Comparison of ENCODE assay signal across 17 cellular contexts in genomic region chr12:62711626-62712305, GRCh38.
DNase-seq lines count a peak whose midpoint lies in the region; ATAC-seq and TF ChIP-seq lines count a peak whose summit lies in the region.
"Had no signal": no experiment of that assay in that cellular context is flagged by ENCODE, and none has a peak within 500 bp of the region (broad histone marks: within the 10 kb centered on the region; RNA-seq: fewer than 3 reads in every experiment).

No MANE protein-coding gene starts in this region.

- H3K4me1 ChIP-seq in Panc1 (ENCODE audit: control insufficient read depth, insufficient read depth, low read length): peaks cover 42% of the 10 kb centered on the region
- H3K4me1 ChIP-seq in endodermal cell (ENCODE audit: control insufficient read depth, insufficient read depth, low read length): peaks cover 8% of the 10 kb centered on the region
- no peaks in the 10 kb centered on the region for H3K4me1 ChIP-seq in colonic mucosa

- no peak overlapping the region for H3K27ac Mint-ChIP-seq in endodermal cell
- H3K27ac Mint-ChIP-seq: activated CD4-positive, alpha-beta memory T cell treated with anti-CD3 and anti-CD28 coated beads for 36 hours; activated naive CD8-positive, alpha-beta T cell treated with anti-CD3 and anti-CD28 coated beads, Interleukin-2, amount 50 U/mL, for 24 hours; immature natural killer cell had no signal

- H3K27ac ChIP-seq in Panc1 (ENCODE audit: low read length): peak overlapping the region; percentile 9; the same call in 1 of the 2 replicates
- peak overlapping the region; percentile 88 for H3K27ac ChIP-seq in endodermal cell (ENCODE audit: low read depth, low read length)
- no peak overlapping the region for H3K27ac ChIP-seq in colonic mucosa

- no peaks in the 10 kb centered on the region for H3K36me3 ChIP-seq in Panc1 (ENCODE audit: control insufficient read depth, insufficient read depth, low read length)
- H3K36me3 ChIP-seq in endodermal cell (ENCODE audit: control insufficient read depth, insufficient read depth, low read length): no peaks in the 10 kb centered on the region
- no peaks in the 10 kb centered on the region for H3K36me3 ChIP-seq in colonic mucosa

- H3K9me3 ChIP-seq in Panc1 (ENCODE audit: control insufficient read depth, insufficient read depth, low read depth, low read length): no peaks in the 10 kb centered on the region
- H3K9me3 ChIP-seq in endodermal cell (ENCODE audit: control insufficient read depth, low read length): no peaks in the 10 kb centered on the region
- no peaks in the 10 kb centered on the region for H3K9me3 ChIP-seq in colonic mucosa

- peaks cover 20% of the 10 kb centered on the region for H3K36me3 Mint-ChIP-seq in endodermal cell (ENCODE audit: low read depth)
- H3K36me3 Mint-ChIP-seq: activated CD4-positive, alpha-beta memory T cell treated with anti-CD3 and anti-CD28 coated beads for 36 hours; immature natural killer cell had no signal

- in situ Hi-C loops in Panc1 (cut with HindIII; ENCODE audit: low pct_unique_long_range_greater_than_20kb, low sequenced_read_pairs): no loop called here

- H3K27me3 Mint-ChIP-seq in endodermal cell (ENCODE audit: insufficient read depth): no peaks in the 10 kb centered on the region
- H3K27me3 Mint-ChIP-seq: activated CD4-positive, alpha-beta memory T cell treated with anti-CD3 and anti-CD28 coated beads for 36 hours had no signal

- H3K4me3 Mint-ChIP-seq in endodermal cell: no peak overlapping the region
- H3K4me3 Mint-ChIP-seq: activated CD4-positive, alpha-beta memory T cell treated with anti-CD3 and anti-CD28 coated beads for 36 hours; activated naive CD8-positive, alpha-beta T cell treated with anti-CD3 and anti-CD28 coated beads, Interleukin-2, amount 50 U/mL, for 24 hours; immature natural killer cell had no signal

- CTCF ChIA-PET in Panc1 (lab: Charles Lee): no interaction called here

- no TSS peak for BruUV-seq in Panc1 (replicated peaks; lab: Mats Ljungman, UMichigan)

- POLR2A ChIA-PET in Panc1 (lab: Charles Lee): no interaction called here

- intact Hi-C loops in Panc1 (cut with micrococcal nuclease; ENCODE audit: unreplicated experiment): no loop called here
- intact Hi-C loops in colonic mucosa (cut with DNase I): no loop called here

- H3K4me3 ChIP-seq in Panc1 (ENCODE audit: low read depth in 2 of 2, low read length in 2 of 2): no peak overlapping the region
- H3K4me3 ChIP-seq in endodermal cell (ENCODE audit: low read length): no peak overlapping the region
- H3K4me3 ChIP-seq in colonic mucosa: no peak overlapping the region

- H3K27me3 ChIP-seq in Panc1 (ENCODE audit: control insufficient read depth, insufficient read depth, low read length) (no peaks in the 10 kb centered on the region), endodermal cell (ENCODE audit: control insufficient read depth, insufficient read depth, low read length, poor library complexity, severe bottlenecking) (no peaks in the 10 kb centered on the region), colonic mucosa (no peaks in the 10 kb centered on the region)

- TF ChIP-seq CTCF in Panc1 (IDR thresholded peaks at IDR 0.05) (no peak), endodermal cell (conservative IDR thresholded peaks at IDR 0.05) (no peak), GM20000 (IDR thresholded peaks at IDR 0.05; ENCODE audit: extremely low read depth, missing control alignments) (no peak), colonic mucosa (IDR thresholded peaks at IDR 0.05) (no peak)

- WGBS in endodermal cell (ENCODE audit: insufficient coverage in 1 of 2, insufficient read length in 1 of 2), 2 experiments: 67 to 83% methylated on average over 1 to 10 of the region's 10 CpGs

- H3K9me3 Mint-ChIP-seq in endodermal cell: no peaks in the 10 kb centered on the region
- H3K9me3 Mint-ChIP-seq: activated CD4-positive, alpha-beta memory T cell treated with anti-CD3 and anti-CD28 coated beads for 36 hours; activated naive CD8-positive, alpha-beta T cell treated with anti-CD3 and anti-CD28 coated beads, Interleukin-2, amount 50 U/mL, for 24 hours; immature natural killer cell had no signal

- H3K9ac ChIP-seq in endodermal cell (ENCODE audit: extremely low read depth, low read length, poor library complexity, severe bottlenecking) (no peak overlapping the region), colonic mucosa (ENCODE audit: low read depth in 2 of 2, low read length in 2 of 2) (no peak overlapping the region)

- ATAC-seq in HG03432 (IDR thresholded peaks at IDR 0.05; ENCODE audit: unreplicated experiment): peak; percentile 53
- ATAC-seq in Panc1: no peak
- ATAC-seq: activated naive CD8-positive, alpha-beta T cell treated with anti-CD3 and anti-CD28 coated beads, Interleukin-2, amount 50 U/mL, for 24 hours had no signal

- H3K4me1 Mint-ChIP-seq in endodermal cell: peaks cover 40% of the 10 kb centered on the region
- H3K4me1 Mint-ChIP-seq: activated naive CD8-positive, alpha-beta T cell treated with anti-CD3 and anti-CD28 coated beads, Interleukin-2, amount 50 U/mL, for 24 hours; immature natural killer cell had no signal

- DNase-seq in Panc1 (ENCODE audit: low read depth, low spot score): no peak
- DNase-seq in endodermal cell: no peak
- peak; percentile 38 for DNase-seq in renal cortical epithelial cell (ENCODE audit: low read depth)
- no peak for DNase-seq in GM20000 (ENCODE audit: low spot score)
- DNase-seq in T-helper 9 cell: no peak
- no peak for DNase-seq in colonic mucosa
- DNase-seq: activated CD4-positive, alpha-beta memory T cell treated with anti-CD3 and anti-CD28 coated beads for 36 hours; activated naive CD8-positive, alpha-beta T cell treated with anti-CD3 and anti-CD28 coated beads, Interleukin-2, amount 50 U/mL, for 24 hours; C1 segment of cervical spinal cord; DND-41; GOT3; immature natural killer cell; NCI-H2081; occipital lobe; SHP77 treated with DMSO at 0.1 percent for 48 hours; stimulated activated CD4-positive, alpha-beta T cell treated with anti-CD3 and anti-CD28 coated beads, Interleukin-4, amount 100 ng/mL, for 4 hours had no signal
